In genomic region chr7:151876112-151876898, GRCh38 we compare ENCODE assay signal across 8 cellular contexts. TPM values are rescaled to one million over a fixed set of nuclear protein-coding genes. Genes with fewer than 3 reads are reported as not detected.
DNase-seq lines count a peak whose midpoint lies in the region; ATAC-seq, FAIRE-seq and TF ChIP-seq lines count a peak whose summit lies in the region.

No MANE protein-coding gene starts in this region.

- peak overlapping the region; percentile 92 for H3K27ac Mint-ChIP-seq in CD8-positive, alpha-beta T cell
- H3K27ac Mint-ChIP-seq in HFFc6, result no peak overlapping the region

- ATAC-seq in CD8-positive, alpha-beta T cell, result peak; percentile 27

- H4K20me1 ChIP-seq in OCI-LY3 (ENCODE audit: insufficient read depth, low read length), result no peaks in the 10 kb centered on the region

- CTCF ChIA-PET in CD8-positive, alpha-beta T cell (lab: Charles Lee), result interaction anchor here (0.8 to 1.2 kb wide), 6 partner anchors 94 to 244 kb away, joined by 3 to 4 read pairs (median 3); no protein-coding TSS in a partner anchor

- H3K27me3 Mint-ChIP-seq in CD8-positive, alpha-beta T cell (ENCODE audit: low read depth), result no peaks in the 10 kb centered on the region
- H3K27me3 Mint-ChIP-seq in HFFc6 (ENCODE audit: insufficient read depth), result peaks cover 45% of the 10 kb centered on the region

- no peaks in the 10 kb centered on the region for H3K79me2 ChIP-seq in OCI-LY3 (ENCODE audit: low read length)

- TF ChIP-seq CTCF in CD8-positive, alpha-beta T cell (IDR thresholded peaks at IDR 0.05), result no peak
- TF ChIP-seq CTCF in HFFc6 (IDR thresholded peaks at IDR 0.05) (no peak), OCI-LY3 (IDR thresholded peaks at IDR 0.05; ENCODE audit: low read depth, low read length) (no peak)

- H3K36me3 Mint-ChIP-seq in CD8-positive, alpha-beta T cell, result peaks cover 9% of the 10 kb centered on the region
- no peaks in the 10 kb centered on the region for H3K36me3 Mint-ChIP-seq in HFFc6 (ENCODE audit: low read depth)

- peak overlapping the region; percentile 85; the same call in 1 of the 2 replicates for H2AFZ ChIP-seq in OCI-LY3 (ENCODE audit: low read depth, low read length)

- no peak for FAIRE-seq in frontal cortex (lab: Jason Lieb, UNC)

- DNase-seq in CD8-positive, alpha-beta T cell, result peak; percentile 32 to 84 (median 73)
- DNase-seq in HFFc6 (no peak), frontal cortex (ENCODE audit: low spot score in 2 of 2) (peak; percentile 58 to 71), nucleus accumbens (lab: John Stamatoyannopoulos, UW) (peak in 44 of 56 donors; percentile 20 to 82 (median 62)), substantia nigra (lab: John Stamatoyannopoulos, UW) (peak in 38 of 49 donors; percentile 27 to 77 (median 53)), OCI-M2 (lab: John Stamatoyannopoulos, UW; ENCODE audit: unreplicated experiment) (no peak)
- DNase-seq in activated effector memory CD4-positive, alpha-beta T cell treated with Interleukin-2 at 50 U/mL for 16 hours, result peak; percentile 63

- peaks cover 21% of the 10 kb centered on the region for H3K4me1 ChIP-seq in CD8-positive, alpha-beta T cell (ENCODE audit: insufficient read depth, low read length)
- H3K4me1 ChIP-seq in OCI-LY3 (ENCODE audit: low read length), result no peaks in the 10 kb centered on the region

- peak overlapping the region; percentile 97 for H3K4me3 Mint-ChIP-seq in CD8-positive, alpha-beta T cell
- H3K4me3 Mint-ChIP-seq in HFFc6, result peak overlapping the region; percentile 86

- no peaks in the 10 kb centered on the region for H3K9me3 ChIP-seq in CD8-positive, alpha-beta T cell (ENCODE audit: low read length)
- no peaks in the 10 kb centered on the region for H3K9me3 ChIP-seq in OCI-LY3 (ENCODE audit: insufficient read depth, low read length)

- intact Hi-C loops in CD8-positive, alpha-beta T cell (cut with DNase I, micrococcal nuclease), result loop anchor here (1.0 to 10.0 kb wide), 17 partner anchors 38 to 881 kb away; partner anchors contain the start of genes RHEB (in 2 of the 2), ACTR3B (in 1 of the 2), GALNT11 (in 1 of the 2) and KMT2C (in 1 of the 2)

- H3K36me3 ChIP-seq in CD8-positive, alpha-beta T cell (ENCODE audit: insufficient read depth, low read length), result no peaks in the 10 kb centered on the region
- H3K36me3 ChIP-seq in OCI-LY3 (replicated peaks; ENCODE audit: low read depth, low read length), result no peaks in the 10 kb centered on the region

- POLR2A ChIA-PET in CD8-positive, alpha-beta T cell (lab: Charles Lee), result interaction anchor here (0.6 to 4.0 kb wide), 6 partner anchors 36 to 1518 kb away, joined by 3 to 17 read pairs (median 7); no protein-coding TSS in a partner anchor

- H3K27me3 ChIP-seq in CD8-positive, alpha-beta T cell (ENCODE audit: insufficient read depth, low read length), result no peaks in the 10 kb centered on the region
- no peaks in the 10 kb centered on the region; the same call in 1 of the 2 replicates for H3K27me3 ChIP-seq in OCI-LY3 (ENCODE audit: low read depth, low read length)

- peaks cover 33% of the 10 kb centered on the region for H3K4me1 Mint-ChIP-seq in CD8-positive, alpha-beta T cell (ENCODE audit: low read depth)
- peaks cover 15% of the 10 kb centered on the region for H3K4me1 Mint-ChIP-seq in HFFc6 (ENCODE audit: low read depth)

- peak overlapping the region; percentile 71 for H3K4me3 ChIP-seq in CD8-positive, alpha-beta T cell (ENCODE audit: low read depth, low read length)
- H3K4me3 ChIP-seq in OCI-LY3 (ENCODE audit: low read length), result peak overlapping the region; percentile 87

- peak overlapping the region; percentile 89 for H3K4me2 ChIP-seq in OCI-LY3 (ENCODE audit: low read length)

- H3K9me3 Mint-ChIP-seq in CD8-positive, alpha-beta T cell, result no peaks in the 10 kb centered on the region
- no peaks in the 10 kb centered on the region for H3K9me3 Mint-ChIP-seq in HFFc6

- H3K9ac ChIP-seq in OCI-LY3 (ENCODE audit: low read length), result peak overlapping the region; percentile 48

- H3K27ac ChIP-seq in CD8-positive, alpha-beta T cell (ENCODE audit: low read depth, low read length), result peak overlapping the region; percentile 53
- H3K27ac ChIP-seq in OCI-LY3 (ENCODE audit: low read length) (no peak overlapping the region), substantia nigra (ENCODE audit: low read depth, low read length, poor library complexity, severe bottlenecking) (peak overlapping the region; percentile 63)

RNA-seq across cellular contexts. Expression of gene PRKAG2, which starts 0.6 kb away (rescaled TPM):
- total RNA-seq in CD8-positive, alpha-beta T cell, result 10 to 100 TPM; 41.3 to 41.8 TPM
- total RNA-seq in HFFc6 (2021; fragmentation: NEBNext Ultra II Directional; extraction: Animal tissue kit (Norgen Biotek cat#: 25700)), result 10 to 100 TPM; 15.1 to 19.2 (median 18.4) TPM
- 29.8 TPM for total RNA-seq in frontal cortex

Comparison
In these comparisons a context has a peak if more than half of its experiments do, and no peak if none do; other contexts are left out.
1. DNase-seq: peak in CD8-positive, alpha-beta T cell (7 of 7), activated effector memory CD4-positive, alpha-beta T cell treated with Interleukin-2 at 50 U/mL for 16 hours (single experiment), frontal cortex (2 of 2), nucleus accumbens (44 of 56) and substantia nigra (38 of 49); none in HFFc6 (single experiment) and OCI-M2 (single experiment).